In the genomic region with DNA sequence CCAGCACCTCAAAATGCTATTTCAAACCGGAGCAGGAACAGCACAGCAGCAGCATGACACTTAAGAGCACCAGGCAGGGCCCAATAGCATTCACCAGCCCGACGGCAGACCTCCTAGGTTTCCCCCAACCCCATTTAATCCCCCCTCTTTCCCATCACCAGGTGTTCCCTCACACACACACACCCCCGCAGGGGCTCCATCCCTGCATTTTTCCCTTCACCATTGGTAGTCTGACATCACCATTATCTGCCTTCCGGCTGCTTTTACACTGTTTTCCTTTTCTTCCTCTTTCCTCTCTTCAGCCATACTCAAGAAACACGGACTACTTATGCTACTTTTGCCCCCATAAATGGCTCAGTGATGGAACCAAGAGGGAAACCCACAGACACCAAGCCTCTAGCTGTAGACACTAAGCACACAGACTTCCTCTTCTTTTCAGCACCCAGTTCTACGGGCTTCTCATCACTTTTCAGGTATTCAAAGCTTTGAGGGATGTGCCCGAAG, we compare ENCODE assay signal across 8 cellular contexts.
DNase-seq lines count a peak whose midpoint lies in the region; ATAC-seq and TF ChIP-seq lines count a peak whose summit lies in the region.

No MANE protein-coding gene starts in this region.

- H2AFZ ChIP-seq in PC-9 (no peak overlapping the region; the same call in 1 of the 2 replicates), neuron (ENCODE audit: low read depth, low read length) (peak overlapping the region; percentile 75)

- ATAC-seq in GM19463 (IDR thresholded peaks at IDR 0.05; ENCODE audit: unreplicated experiment) (no peak), body of pancreas (no peak)

- peaks cover 12% of the 10 kb centered on the region; the same call in 1 of the 2 replicates for H3K4me1 ChIP-seq in PC-9 (replicated peaks; ENCODE audit: insufficient read depth)
- H3K4me1 ChIP-seq in neuron (ENCODE audit: insufficient read depth, low read length), result peaks cover 32% of the 10 kb centered on the region
- H3K4me1 ChIP-seq in body of pancreas, result peaks cover 10% of the 10 kb centered on the region

- no peaks in the 10 kb centered on the region for H3K36me3 ChIP-seq in PC-9 (ENCODE audit: low read depth)
- no peaks in the 10 kb centered on the region for H3K36me3 ChIP-seq in neuron (ENCODE audit: insufficient read depth, low read length)
- no peaks in the 10 kb centered on the region for H3K36me3 ChIP-seq in body of pancreas (replicated peaks in 1 of 2; ENCODE audit: insufficient read depth in 1 of 2, low read depth in 2 of 2)

- H4K20me1 ChIP-seq in PC-9 (ENCODE audit: insufficient read depth), result no peaks in the 10 kb centered on the region

- H3K79me2 ChIP-seq in PC-9 (ENCODE audit: low read depth), result no peaks in the 10 kb centered on the region

- no peaks in the 10 kb centered on the region for H3K9me3 ChIP-seq in PC-9 (ENCODE audit: insufficient read depth, low read depth)
- H3K9me3 ChIP-seq in neuron (ENCODE audit: low read length), result no peaks in the 10 kb centered on the region
- H3K9me3 ChIP-seq in body of pancreas, result no peaks in the 10 kb centered on the region

- no peak for TF ChIP-seq POLR2A in body of pancreas (IDR thresholded peaks at IDR 0.05)

- H3K27me3 ChIP-seq in PC-9 (ENCODE audit: insufficient read depth, low read depth) (no peaks in the 10 kb centered on the region), neuron (ENCODE audit: insufficient read depth, low read length) (no peaks in the 10 kb centered on the region), body of pancreas (no peaks in the 10 kb centered on the region)

- no TSS peak for BruUV-seq in PC-9 (replicated peaks; lab: Mats Ljungman, UMichigan)

- no peaks in the 10 kb centered on the region for H3K9me2 ChIP-seq in PC-9 (ENCODE audit: insufficient read depth)

- H3K4me2 ChIP-seq in PC-9, result peak overlapping the region; percentile 97; the same call in 1 of the 2 replicates

- DNase-seq in PC-9 (no peak), epithelial cell of proximal tubule (ENCODE audit: low read depth) (no peak), NCI-H1105 (lab: John Stamatoyannopoulos, UW) (no peak), NCI-H128 (lab: John Stamatoyannopoulos, UW; ENCODE audit: unreplicated experiment) (no peak), body of pancreas (no peak)

- TF ChIP-seq CTCF in PC-9 (conservative IDR thresholded peaks at IDR 0.05), result no peak
- no peak for TF ChIP-seq CTCF in epithelial cell of proximal tubule (conservative IDR thresholded peaks at IDR 0.05; ENCODE audit: low read depth, low read length)
- no peak for TF ChIP-seq CTCF in body of pancreas (IDR thresholded peaks at IDR 0.05)

- H3K27ac ChIP-seq in PC-9 (no peak overlapping the region), body of pancreas (no peak overlapping the region)

- POLR2A ChIA-PET in PC-9 (lab: Charles Lee; ENCODE audit: unreplicated experiment), result no interaction called here

- WGBS in body of pancreas, 2 donors, result 40 to 42% methylated on average over 8 of the region's 8 CpGs

- CTCF ChIA-PET in PC-9 (lab: Charles Lee), result no interaction called here

- H3F3A ChIP-seq in PC-9 (ENCODE audit: insufficient read depth, low read depth), result peaks cover 4% of the 10 kb centered on the region; the same call in 1 of the 2 replicates

- intact Hi-C loops in PC-9 (cut with micrococcal nuclease; ENCODE audit: unreplicated experiment) (no loop called here), body of pancreas (cut with DNase I) (no loop called here)

- peak overlapping the region; percentile 81 for H3K4me3 ChIP-seq in GM08714 (ENCODE audit: low read length)
- H3K4me3 ChIP-seq in PC-9, result no peak overlapping the region
- peak overlapping the region; percentile 80 for H3K4me3 ChIP-seq in epithelial cell of proximal tubule (ENCODE audit: low read depth, low read length)
- peak overlapping the region; percentile 81 for H3K4me3 ChIP-seq in neuron (ENCODE audit: low read length)
- no peak overlapping the region for H3K4me3 ChIP-seq in body of pancreas

Comparison
In these comparisons a context has a peak if more than half of its experiments do, and no peak if none do; other contexts are left out.
1. H3K4me3 ChIP-seq: peak in GM08714 (single experiment), epithelial cell of proximal tubule (single experiment) and neuron (single experiment); none in PC-9 (single experiment) and body of pancreas (0 of 2).